Comparison of ENCODE assay signal across 28 cellular contexts in genomic region chr5:146952168-146952567, GRCh38.
"Had no signal": no experiment of that assay in that cellular context is flagged by ENCODE, and none has a peak within 500 bp of the region (broad histone marks: within the 10 kb centered on the region; RNA-seq: fewer than 3 reads in every experiment).

No MANE protein-coding gene starts in this region.

- H3K36me3 Mint-ChIP-seq: natural killer cell; stimulated activated effector memory CD8-positive, alpha-beta T cell treated with anti-CD3 and anti-CD28 coated beads, Interleukin-12 subunit alpha, Interleukin-12 subunit beta, amount 100 ng/mL, for 72 hours; stimulated activated naive B cell treated with anti-CD40 and anti-IgM and Interleukin-4, amounts not matched to agents 10 μg/mL and 1 μg/mL and 100 μg/mL, for 72 hours had no signal

- H3K9me3 Mint-ChIP-seq: natural killer cell; nephron; stimulated activated effector memory CD8-positive, alpha-beta T cell treated with anti-CD3 and anti-CD28 coated beads, Interleukin-12 subunit alpha, Interleukin-12 subunit beta, amount 100 ng/mL, for 72 hours; stimulated activated naive CD8-positive, alpha-beta T cell treated with anti-CD3 and anti-CD28 coated beads, Interleukin-15, Interleukin-2, amounts not matched to agents 100 ng/mL and 50 ng/mL, for 24 hours had no signal

- H3K27me3 ChIP-seq: ovary, right lobe of liver, sigmoid colon, stomach, thyroid gland, tibial nerve, upper lobe of left lung, vagina had no signal

- H3K4me1 ChIP-seq: parathyroid adenoma, psoas muscle, right lobe of liver, sigmoid colon, stomach, thyroid gland, tibial nerve, upper lobe of left lung, vagina had no signal

- H3K4me3 Mint-ChIP-seq: natural killer cell; nephron; neural crest cell; stimulated activated effector memory CD8-positive, alpha-beta T cell treated with anti-CD3 and anti-CD28 coated beads, Interleukin-12 subunit alpha, Interleukin-12 subunit beta, amount 100 ng/mL, for 72 hours; stimulated activated naive B cell treated with anti-CD40 and anti-IgM and Interleukin-4, amounts not matched to agents 10 μg/mL and 1 μg/mL and 100 μg/mL, for 72 hours; stimulated activated naive CD8-positive, alpha-beta T cell treated with anti-CD3 and anti-CD28 coated beads, Interleukin-15, Interleukin-2, amounts not matched to agents 100 ng/mL and 50 ng/mL, for 24 hours had no signal

- H3K9me3 ChIP-seq: ovary, psoas muscle, right lobe of liver, sigmoid colon, stomach, thoracic aorta, thyroid gland, tibial nerve, upper lobe of left lung, vagina had no signal

- H3K36me3 ChIP-seq: ovary, right lobe of liver, sigmoid colon, stomach, thoracic aorta, thyroid gland, tibial nerve, upper lobe of left lung, vagina had no signal

- H3K79me2 ChIP-seq: parathyroid adenoma had no signal

- H3K27ac ChIP-seq: ovary, parathyroid adenoma, psoas muscle, right lobe of liver, sigmoid colon, stomach, thoracic aorta, thyroid gland, tibial nerve, upper lobe of left lung, vagina had no signal

- H3K27ac Mint-ChIP-seq: natural killer cell; nephron; progenitor cell of endocrine pancreas; stimulated activated effector memory CD8-positive, alpha-beta T cell treated with anti-CD3 and anti-CD28 coated beads, Interleukin-12 subunit alpha, Interleukin-12 subunit beta, amount 100 ng/mL, for 72 hours; stimulated activated naive B cell treated with anti-CD40 and anti-IgM and Interleukin-4, amounts not matched to agents 10 μg/mL and 1 μg/mL and 100 μg/mL, for 72 hours; stimulated activated naive CD8-positive, alpha-beta T cell treated with anti-CD3 and anti-CD28 coated beads, Interleukin-15, Interleukin-2, amounts not matched to agents 100 ng/mL and 50 ng/mL, for 24 hours had no signal

- H3K4me1 Mint-ChIP-seq: neural crest cell; stimulated activated naive B cell treated with anti-CD40 and anti-IgM and Interleukin-4, amounts not matched to agents 10 μg/mL and 1 μg/mL and 100 μg/mL, for 72 hours had no signal

- H2AFZ ChIP-seq: parathyroid adenoma had no signal

- H3K9ac ChIP-seq: parathyroid adenoma had no signal

- H3K4me3 ChIP-seq: ovary, psoas muscle, right lobe of liver, sigmoid colon, stomach, thoracic aorta, thyroid gland, tibial nerve, upper lobe of left lung, vagina had no signal

- ATAC-seq: natural killer cell; psoas muscle; right cardiac atrium; right lobe of liver; stimulated activated effector memory CD8-positive, alpha-beta T cell treated with anti-CD3 and anti-CD28 coated beads, Interleukin-12 subunit alpha, Interleukin-12 subunit beta, amount 100 ng/mL, for 72 hours; stimulated activated naive B cell treated with anti-CD40 and anti-IgM and Interleukin-4, amounts not matched to agents 10 μg/mL and 1 μg/mL and 100 μg/mL, for 72 hours had no signal

- H3K27me3 Mint-ChIP-seq: progenitor cell of endocrine pancreas; stimulated activated naive B cell treated with anti-CD40 and anti-IgM and Interleukin-4, amounts not matched to agents 10 μg/mL and 1 μg/mL and 100 μg/mL, for 72 hours had no signal

- DNase-seq: natural killer cell; occipital lobe; ovary; posterior cingulate gyrus; psoas muscle; right cardiac atrium; right lobe of liver; sigmoid colon; small intestine; stimulated activated CD4-positive, alpha-beta T cell treated with anti-CD3 and anti-CD28 coated beads, Interleukin-15, amount 100 ng/mL, for 24 hours; stimulated activated CD4-positive, alpha-beta T cell treated with anti-CD3 and anti-CD28 coated beads, Interleukin-2, amount 100 ng/mL, for 24 hours; stimulated activated CD4-positive, alpha-beta T cell treated with anti-CD3 and anti-CD28 coated beads, Interleukin-2, amount 100 ng/mL, for 48 hours; stimulated activated CD4-positive, alpha-beta T cell treated with anti-CD3 and anti-CD28 coated beads, Interleukin-4, amount 100 ng/mL, for 24 hours; stimulated activated naive B cell treated with anti-CD40 and anti-IgM and Interleukin-4, amounts not matched to agents 10 μg/mL and 1 μg/mL and 100 μg/mL, for 72 hours; stimulated activated naive CD4-positive, alpha-beta T cell treated with Interleukin-2 at 50 U/mL for 16 hours; stomach; thyroid gland; trophoblast cell; upper lobe of left lung had no signal
